ENCODE assay signal across 1 cellular context in genomic region chrX:23187819-23188218, GRCh38.
TF ChIP-seq lines count a peak whose summit lies in the region.

No MANE protein-coding gene starts in this region.

TF ChIP-seq in HEK293, 187 proteins besides CTCF, POLR2A, EP300 and RAD21 (continued from another document):
- TF ChIP-seq, protein P1, sequence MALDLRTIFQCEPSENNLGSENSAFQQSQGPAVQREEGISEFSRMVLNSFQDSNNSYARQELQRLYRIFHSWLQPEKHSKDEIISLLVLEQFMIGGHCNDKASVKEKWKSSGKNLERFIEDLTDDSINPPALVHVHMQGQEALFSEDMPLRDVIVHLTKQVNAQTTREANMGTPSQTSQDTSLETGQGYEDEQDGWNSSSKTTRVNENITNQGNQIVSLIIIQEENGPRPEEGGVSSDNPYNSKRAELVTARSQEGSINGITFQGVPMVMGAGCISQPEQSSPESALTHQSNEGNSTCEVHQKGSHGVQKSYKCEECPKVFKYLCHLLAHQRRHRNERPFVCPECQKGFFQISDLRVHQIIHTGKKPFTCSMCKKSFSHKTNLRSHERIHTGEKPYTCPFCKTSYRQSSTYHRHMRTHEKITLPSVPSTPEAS (tag by site-specific recombination; IDR thresholded peaks at IDR 0.05) = no peak
